Comparison of ENCODE assay signal across 21 cellular contexts in genomic region chr12:16094437-16094836, GRCh38.
DNase-seq lines count a peak whose midpoint lies in the region; ATAC-seq and TF ChIP-seq lines count a peak whose summit lies in the region.
"Had no signal": no experiment of that assay in that cellular context is flagged by ENCODE, and none has a peak within 500 bp of the region (broad histone marks: within the 10 kb centered on the region; RNA-seq: fewer than 3 reads in every experiment).

No MANE protein-coding gene starts in this region.

- peak overlapping the region; percentile 76; the same call in 1 of the 2 replicates for H3K4me2 ChIP-seq in BLaER1
- H3K4me2 ChIP-seq: SK-N-SH had no signal

- 0 out of 2 replicates have a peak overlapping the region, but pooled peaks have one; percentile 18 for H3K27ac ChIP-seq in BLaER1
- no peak overlapping the region for H3K27ac ChIP-seq in adrenal gland
- H3K27ac ChIP-seq: 22Rv1 had no signal

- no peaks in the 10 kb centered on the region for H3K36me3 ChIP-seq in BLaER1
- H3K36me3 ChIP-seq in adrenal gland (replicated peaks in 1 of 2), result no peaks in the 10 kb centered on the region

- intact Hi-C loops in adrenal gland (cut with DNase I), result no loop called here

- ATAC-seq in GM18909 (IDR thresholded peaks at IDR 0.05; ENCODE audit: poor library complexity, unreplicated experiment), result peak; percentile 51
- peak; percentile 86 for ATAC-seq in HG02938 (IDR thresholded peaks at IDR 0.05; ENCODE audit: unreplicated experiment)
- ATAC-seq in HG03565 (IDR thresholded peaks at IDR 0.05; ENCODE audit: unreplicated experiment), result peak; percentile 61

- no peak for TF ChIP-seq CTCF in adrenal gland (IDR thresholded peaks at IDR 0.05)

- peaks cover 18% of the 10 kb centered on the region for H3K9me3 ChIP-seq in BLaER1
- no peaks in the 10 kb centered on the region for H3K9me3 ChIP-seq in adrenal gland (replicated peaks in 1 of 3)
- H3K9me3 ChIP-seq: SK-N-SH had no signal

- TF ChIP-seq POLR2A in adrenal gland (IDR thresholded peaks at IDR 0.05), result no peak

- no peak overlapping the region for H3K9ac ChIP-seq in BLaER1
- H3K9ac ChIP-seq: SK-N-SH had no signal

- no peaks in the 10 kb centered on the region for H4K20me1 ChIP-seq in BLaER1

- DNase-seq in stimulated activated naive CD4-positive, alpha-beta T cell (lab: John Stamatoyannopoulos, UW), result no peak
- DNase-seq in GDM1 (lab: John Stamatoyannopoulos, UW) (no peak), OCI-M2 (lab: John Stamatoyannopoulos, UW; ENCODE audit: unreplicated experiment) (no peak), adrenal gland (no peak)
- DNase-seq: CD4-positive, CD25-positive, alpha-beta regulatory T cell; COR-L47; DMS 273 treated with DMSO at 0.1 percent for 48 hours; DND-41; Kasumi-1; NCI-H1092 treated with DMSO at 0.1 percent for 48 hours; NCI-H146; NCI-H2029 treated with DMSO at 0.1 percent for 48 hours; NCI-H510A; NCI-H748 treated with DMSO at 0.1 percent for 48 hours; SHP77; SK-N-SH had no signal

- H3K27me3 ChIP-seq in BLaER1 (no peaks in the 10 kb centered on the region), adrenal gland (no peaks in the 10 kb centered on the region)

- 20 to 40% (median 25%) methylated on average over 2 of the region's 2 CpGs for WGBS in adrenal gland, 4 donors

- no peak overlapping the region for H3K4me3 ChIP-seq in BLaER1
- H3K4me3 ChIP-seq in adrenal gland, result no peak overlapping the region

- H3K4me1 ChIP-seq in BLaER1, result peaks cover 29% of the 10 kb centered on the region
- H3K4me1 ChIP-seq in adrenal gland (replicated peaks in 1 of 2), result no peaks in the 10 kb centered on the region
